ENCODE assay signal across 12 cellular contexts in genomic region chr6:132392792-132393191, GRCh38. TPM values are rescaled to one million over a fixed set of nuclear protein-coding genes. Genes with fewer than 3 reads are reported as not detected.
DNase-seq lines count a peak whose midpoint lies in the region; TF ChIP-seq lines count a peak whose summit lies in the region.
"Had no signal": no experiment of that assay in that cellular context is flagged by ENCODE, and none has a peak within 500 bp of the region (broad histone marks: within the 10 kb centered on the region; RNA-seq: fewer than 3 reads in every experiment).

No MANE protein-coding gene starts in this region.

- H3K36me3 ChIP-seq in BE2C: no peaks in the 10 kb centered on the region

- H3K4me1 ChIP-seq in BE2C: no peaks in the 10 kb centered on the region

- H3K4me3 ChIP-seq in BE2C (ENCODE audit: low read depth, low read length): no peak overlapping the region

- TF ChIP-seq CTCF in BE2C (IDR thresholded peaks at IDR 0.05; ENCODE audit: low read depth, low read length): peak; percentile 42

- 0 out of 2 replicates have a peak, but pooled peaks cover 3% of the 10 kb centered on the region for H3K9me3 ChIP-seq in BE2C

- DNase-seq in BE2C: no peak
- peak; percentile 66 for DNase-seq in HuH-7 (ENCODE audit: low spot score)
- peak; percentile 30 for DNase-seq in astrocyte of the hippocampus (ENCODE audit: low read depth, low spot score)
- peak; percentile 49 for DNase-seq in left kidney (ENCODE audit: low read depth, low spot score)
- no peak for DNase-seq in NCI-H2081 treated with DMSO at 0.1 percent for 48 hours (lab: John Stamatoyannopoulos, UW)
- DNase-seq in activated CD4-positive, alpha-beta T cell treated with anti-CD3 and anti-CD28 coated beads, Interleukin-2, amount 50 U/mL, for 4 hours: no peak
- no peak for DNase-seq in GM19238 (ENCODE audit: insufficient read length, low spot score)
- no peak for DNase-seq in cerebellar cortex (ENCODE audit: low spot score)
- DNase-seq: activated gamma-delta T cell; naive thymus-derived CD4-positive, alpha-beta T cell; NCI-H146; T-helper 2 cell had no signal

- H3K27me3 ChIP-seq in BE2C: no peaks in the 10 kb centered on the region

RNA-seq across cellular contexts. Expression of gene MOXD1, which starts 8.5 kb away (rescaled TPM):
- polyA plus RNA-seq in BE2C (2012; ENCODE audit: insufficient read depth, insufficient read length, low read depth): 0.49 TPM
- polyA plus RNA-seq: naive thymus-derived CD4-positive, alpha-beta T cell had no signal

Comparison
In these comparisons a context has a peak if more than half of its experiments do, and no peak if none do; other contexts are left out.
1. DNase-seq: peak in HuH-7 (single experiment), astrocyte of the hippocampus (single experiment) and left kidney (single experiment); none in BE2C (single experiment), NCI-H2081 treated with DMSO at 0.1 percent for 48 hours (single experiment), activated CD4-positive, alpha-beta T cell treated with anti-CD3 and anti-CD28 coated beads, Interleukin-2, amount 50 U/mL, for 4 hours (0 of 2), GM19238 (single experiment) and cerebellar cortex (single experiment).